ENCODE assay signal across 12 cellular contexts in genomic region chr11:96001037-96001436, GRCh38.
DNase-seq lines count a peak whose midpoint lies in the region; ATAC-seq and TF ChIP-seq lines count a peak whose summit lies in the region.
"Had no signal": no experiment of that assay in that cellular context is flagged by ENCODE, and none has a peak within 500 bp of the region (broad histone marks: within the 10 kb centered on the region; RNA-seq: fewer than 3 reads in every experiment).

No MANE protein-coding gene starts in this region.

- no peaks in the 10 kb centered on the region for H3K9me2 ChIP-seq in hepatocyte (replicated peaks; ENCODE audit: insufficient read depth)

- TF ChIP-seq POLR2A in gastrocnemius medialis (IDR thresholded peaks at IDR 0.05) = no peak

- peaks cover 6% of the 10 kb centered on the region for H3K9me3 ChIP-seq in hepatocyte (ENCODE audit: low read depth)
- no peaks in the 10 kb centered on the region for H3K9me3 ChIP-seq in gastrocnemius medialis

- in situ Hi-C loops in gastrocnemius medialis (cut with MboI; ENCODE audit: low sequenced_read_pairs in 4 of 4) = no loop called here

- H4K20me1 ChIP-seq in hepatocyte (ENCODE audit: insufficient read depth, poor library complexity, severe bottlenecking) = no peaks in the 10 kb centered on the region

- peak in 8 of 14 donors; percentile 4 to 46 (median 30) for DNase-seq in C1 segment of cervical spinal cord (lab: John Stamatoyannopoulos, UW)
- peak; percentile 37 for DNase-seq in cerebellar cortex (ENCODE audit: low spot score)
- no peak for DNase-seq in hepatocyte (ENCODE audit: low spot score)
- peak; percentile 66 to 82 for DNase-seq in gastrocnemius medialis
- DNase-seq in EL = no peak
- DNase-seq in stimulated activated CD4-positive, alpha-beta T cell treated with anti-CD3 and anti-CD28 coated beads, Interleukin-2, amount 100 ng/mL, for 48 hours = no peak
- DNase-seq: NCI-H187 treated with DMSO at 0.1 percent for 48 hours, WERI-Rb-1 had no signal

- H3K27ac ChIP-seq in hepatocyte (peak overlapping the region; percentile 3), gastrocnemius medialis (peak overlapping the region; percentile 58 to 70 (median 67))
- H3K27ac ChIP-seq: C4-2B, WERI-Rb-1 had no signal

- TF ChIP-seq CTCF in hepatocyte (IDR thresholded peaks at IDR 0.05; ENCODE audit: poor library complexity) (no peak), gastrocnemius medialis (IDR thresholded peaks at IDR 0.05 in 4 of 5, conservative IDR thresholded peaks at IDR 0.05 in 1 of 5) (no peak)

- no peak overlapping the region for H3K4me3 ChIP-seq in hepatocyte
- H3K4me3 ChIP-seq in gastrocnemius medialis = no peak overlapping the region

- H3K4me2 ChIP-seq in hepatocyte = no peak overlapping the region

- H3K36me3 ChIP-seq in hepatocyte (replicated peaks; ENCODE audit: insufficient read depth, low read depth) (no peaks in the 10 kb centered on the region), gastrocnemius medialis (no peaks in the 10 kb centered on the region)
- H3K36me3 ChIP-seq: WERI-Rb-1 had no signal

- H2AFZ ChIP-seq in hepatocyte = no peak overlapping the region

- 68% methylated on average over 5 of the region's 5 CpGs for WGBS in hepatocyte (ENCODE audit: low lambda C conversion rate, missing lambda C conversion rate)

- H3K4me1 ChIP-seq in hepatocyte (ENCODE audit: insufficient read depth) (peaks cover 12% of the 10 kb centered on the region), gastrocnemius medialis (peaks cover 0 to 14% of the 10 kb centered on the region in 2 donors)

- H3K27me3 ChIP-seq in hepatocyte (no peaks in the 10 kb centered on the region), gastrocnemius medialis (no peaks in the 10 kb centered on the region)

- peaks cover 4% of the 10 kb centered on the region for H3K79me2 ChIP-seq in hepatocyte

- peak; percentile 95 to 97 for ATAC-seq in gastrocnemius medialis
- no peak for ATAC-seq in GM18909 (IDR thresholded peaks at IDR 0.05; ENCODE audit: poor library complexity, unreplicated experiment)
- ATAC-seq in GM18858 (IDR thresholded peaks at IDR 0.05; ENCODE audit: unreplicated experiment) = no peak
- ATAC-seq: Panc1 had no signal

- intact Hi-C loops in gastrocnemius medialis (cut with DNase I; ENCODE audit: low total_unique reads) = no loop called here

Comparison
In these comparisons a context has a peak if more than half of its experiments do, and no peak if none do; other contexts are left out.
1. DNase-seq: peak in C1 segment of cervical spinal cord (8 of 14), cerebellar cortex (single experiment) and gastrocnemius medialis (2 of 2); none in hepatocyte (single experiment), EL (single experiment) and stimulated activated CD4-positive, alpha-beta T cell treated with anti-CD3 and anti-CD28 coated beads, Interleukin-2, amount 100 ng/mL, for 48 hours (0 of 2).
2. ATAC-seq: peak in gastrocnemius medialis (2 of 2); none in GM18909 (single experiment) and GM18858 (single experiment).